Comparison of ENCODE assay signal across 8 cellular contexts in genomic region chr17:4249452-4250029, GRCh38. TPM values are rescaled to one million over a fixed set of nuclear protein-coding genes. Genes with fewer than 3 reads are reported as not detected.
DNase-seq lines count a peak whose midpoint lies in the region; ATAC-seq and TF ChIP-seq lines count a peak whose summit lies in the region.

No MANE protein-coding gene starts in this region.

- H2AFZ ChIP-seq in MM.1S (ENCODE audit: low read length): no peak overlapping the region

- H3K4me3 ChIP-seq in MM.1S (ENCODE audit: low read length) (no peak overlapping the region), kidney epithelial cell (ENCODE audit: low read depth, low read length) (no peak overlapping the region)

- H3K9me2 ChIP-seq in MM.1S (replicated peaks; ENCODE audit: insufficient read depth, low read length): no peaks in the 10 kb centered on the region

- H3K4me3 Mint-ChIP-seq in activated T-helper 2 cell treated with anti-CD3 and anti-CD28 coated beads, Interferon-gamma antibody, Interleukin-2, Interleukin-4, amounts not matched to agents 10 μg/mL and 5 μg/mL and 100 μg/mL, durations not matched to agents 14 hours and 24 hours and 36 hours (ENCODE audit: low read depth): no peak overlapping the region

- intact Hi-C loops in activated T-helper 2 cell treated with anti-CD3 and anti-CD28 coated beads, Interferon-gamma antibody, Interleukin-2, Interleukin-4, amounts not matched to agents 10 μg/mL and 5 μg/mL and 100 μg/mL, durations not matched to agents 14 hours and 24 hours and 36 hours (cut with micrococcal nuclease): no loop called here

- H3K27ac Mint-ChIP-seq in activated T-helper 2 cell treated with anti-CD3 and anti-CD28 coated beads, Interferon-gamma antibody, Interleukin-2, Interleukin-4, amounts not matched to agents 10 μg/mL and 5 μg/mL and 100 μg/mL, durations not matched to agents 14 hours and 24 hours and 36 hours: peak overlapping the region; percentile 3

- TF ChIP-seq CTCF in MM.1S (IDR thresholded peaks at IDR 0.05; ENCODE audit: low read length): peak; percentile 35
- TF ChIP-seq CTCF in kidney epithelial cell (IDR thresholded peaks at IDR 0.05; ENCODE audit: insufficient read depth, low read length, poor library complexity, severe bottlenecking): peak; percentile 52

- no peaks in the 10 kb centered on the region for H3K27me3 Mint-ChIP-seq in activated T-helper 2 cell treated with anti-CD3 and anti-CD28 coated beads, Interferon-gamma antibody, Interleukin-2, Interleukin-4, amounts not matched to agents 10 μg/mL and 5 μg/mL and 100 μg/mL, durations not matched to agents 14 hours and 24 hours and 36 hours (ENCODE audit: low read depth)

- no peak overlapping the region for H3K27ac ChIP-seq in MM.1S (ENCODE audit: low read length)

- H3K36me3 ChIP-seq in MM.1S (replicated peaks; ENCODE audit: insufficient read depth, low read length) (no peaks in the 10 kb centered on the region), kidney epithelial cell (ENCODE audit: control insufficient read depth, insufficient read depth, low read length) (no peaks in the 10 kb centered on the region)

- no peaks in the 10 kb centered on the region for H3K27me3 ChIP-seq in MM.1S (replicated peaks; ENCODE audit: insufficient read depth, low read length)
- H3K27me3 ChIP-seq in kidney epithelial cell (ENCODE audit: control insufficient read depth, insufficient read depth, low read length): no peaks in the 10 kb centered on the region

- DNase-seq in DMS53 (lab: John Stamatoyannopoulos, UW) (peak; percentile 50), DMS53 treated with DMSO at 0.1 percent for 48 hours (lab: John Stamatoyannopoulos, UW; ENCODE audit: unreplicated experiment) (no peak), MM.1S (peak; percentile 36), kidney epithelial cell (ENCODE audit: low read depth) (no peak), UCSD-AML1 (lab: John Stamatoyannopoulos, UW; ENCODE audit: unreplicated experiment) (no peak), middle frontal gyrus (ENCODE audit: extremely low spot score, low spot score) (no peak)
- no peak for DNase-seq in activated T-helper 2 cell treated with anti-CD3 and anti-CD28 coated beads, Interferon-gamma antibody, Interleukin-2, Interleukin-4, amounts not matched to agents 10 μg/mL and 5 μg/mL and 100 μg/mL, durations not matched to agents 14 hours and 24 hours and 36 hours (ENCODE audit: low spot score)

- no peak for ATAC-seq in HG03280 (IDR thresholded peaks at IDR 0.05; ENCODE audit: unreplicated experiment)

- no peaks in the 10 kb centered on the region for H3F3A ChIP-seq in MM.1S (ENCODE audit: insufficient read depth, low read length)

- no peaks in the 10 kb centered on the region for H3K9me3 Mint-ChIP-seq in activated T-helper 2 cell treated with anti-CD3 and anti-CD28 coated beads, Interferon-gamma antibody, Interleukin-2, Interleukin-4, amounts not matched to agents 10 μg/mL and 5 μg/mL and 100 μg/mL, durations not matched to agents 14 hours and 24 hours and 36 hours

- peaks cover 94% of the 10 kb centered on the region for H3K79me2 ChIP-seq in MM.1S (ENCODE audit: low read length)

- H3K4me1 Mint-ChIP-seq in activated T-helper 2 cell treated with anti-CD3 and anti-CD28 coated beads, Interferon-gamma antibody, Interleukin-2, Interleukin-4, amounts not matched to agents 10 μg/mL and 5 μg/mL and 100 μg/mL, durations not matched to agents 14 hours and 24 hours and 36 hours (ENCODE audit: low read depth): peaks cover 30% of the 10 kb centered on the region

- H3K4me1 ChIP-seq in MM.1S (ENCODE audit: low read length): peaks cover 6% of the 10 kb centered on the region; the same call in 1 of the 2 replicates

- H3K9ac ChIP-seq in MM.1S (ENCODE audit: low read length): no peak overlapping the region

- H3K36me3 Mint-ChIP-seq in activated T-helper 2 cell treated with anti-CD3 and anti-CD28 coated beads, Interferon-gamma antibody, Interleukin-2, Interleukin-4, amounts not matched to agents 10 μg/mL and 5 μg/mL and 100 μg/mL, durations not matched to agents 14 hours and 24 hours and 36 hours (ENCODE audit: low read depth): peaks cover 30% of the 10 kb centered on the region

- no peaks in the 10 kb centered on the region; the same call in 1 of the 2 replicates for H4K20me1 ChIP-seq in MM.1S (ENCODE audit: insufficient read depth, low read length)

- H3K4me2 ChIP-seq in MM.1S (ENCODE audit: low read depth, low read length): no peak overlapping the region

- no peaks in the 10 kb centered on the region for H3K9me3 ChIP-seq in MM.1S (replicated peaks; ENCODE audit: insufficient read depth, low read length)

RNA-seq across cellular contexts. Expression of gene ANKFY1, which starts 14.2 kb away (rescaled TPM):
- total RNA-seq in activated T-helper 2 cell treated with anti-CD3 and anti-CD28 coated beads, Interferon-gamma antibody, Interleukin-2, Interleukin-4, amounts not matched to agents 10 μg/mL and 5 μg/mL and 100 μg/mL, durations not matched to agents 14 hours and 24 hours and 36 hours: 50.6 and 51.9 TPM in 2 replicates
- 31.5 and 39.4 TPM in 2 replicates for total RNA-seq in kidney epithelial cell

Comparison
In these comparisons a context has a peak if more than half of its experiments do, and no peak if none do; other contexts are left out.
1. DNase-seq: peak in DMS53 (single experiment) and MM.1S (single experiment); none in DMS53 treated with DMSO at 0.1 percent for 48 hours (single experiment), activated T-helper 2 cell treated with anti-CD3 and anti-CD28 coated beads, Interferon-gamma antibody, Interleukin-2, Interleukin-4, amounts not matched to agents 10 μg/mL and 5 μg/mL and 100 μg/mL, durations not matched to agents 14 hours and 24 hours and 36 hours (single experiment), kidney epithelial cell (single experiment), UCSD-AML1 (single experiment) and middle frontal gyrus (single experiment).